ENCODE assay signal across 8 cellular contexts in the genomic region with DNA sequence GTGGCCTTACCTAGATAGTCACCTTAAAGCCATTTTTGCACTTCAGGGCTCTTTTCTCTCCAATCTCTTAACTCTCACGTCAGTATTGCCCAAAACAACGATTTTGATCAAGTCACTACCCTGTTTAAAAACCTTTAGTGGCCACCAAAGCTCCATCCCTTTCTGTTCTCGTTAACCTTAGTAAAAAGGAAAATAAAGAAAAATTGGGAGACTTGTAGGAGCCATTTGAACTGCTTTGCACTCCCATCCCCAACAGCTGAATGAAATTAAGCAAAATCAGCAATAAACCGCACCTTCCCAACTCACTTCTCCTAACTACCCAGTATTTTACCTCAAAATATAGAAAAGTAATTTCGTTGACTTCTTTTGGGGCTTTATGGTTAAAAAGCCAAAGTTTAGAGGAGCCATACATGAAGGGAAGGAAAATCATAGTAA.
DNase-seq lines count a peak whose midpoint lies in the region; ATAC-seq lines count a peak whose summit lies in the region.

No MANE protein-coding gene starts in this region.

- H3K27me3 ChIP-seq in HUES6 (ENCODE audit: control insufficient read depth, insufficient read depth, low read length) = no peaks in the 10 kb centered on the region

- peaks cover 23% of the 10 kb centered on the region for H3K4me1 ChIP-seq in HUES6 (ENCODE audit: control insufficient read depth, insufficient read depth, low read length)

- H3K9me3 ChIP-seq in HUES6 (ENCODE audit: control insufficient read depth, insufficient read depth, low read depth, low read length) (no peaks in the 10 kb centered on the region), iPS-18c (ENCODE audit: control insufficient read depth, insufficient read depth, low read length) (no peaks in the 10 kb centered on the region)

- H3K4me1 Mint-ChIP-seq in activated naive CD8-positive, alpha-beta T cell (ENCODE audit: low read depth) = peaks cover 37% of the 10 kb centered on the region
- H3K4me1 Mint-ChIP-seq in stimulated activated naive B cell treated with anti-CD40 and anti-IgM and Interleukin-4, amounts not matched to agents 10 μg/mL and 1 μg/mL and 100 μg/mL, for 72 hours = peaks cover 11 to 37% of the 10 kb centered on the region in 2 donors

- H3K4me3 Mint-ChIP-seq in activated naive CD8-positive, alpha-beta T cell = peak overlapping the region; percentile 90
- peak overlapping the region; percentile 82 to 84 for H3K4me3 Mint-ChIP-seq in stimulated activated naive B cell treated with anti-CD40 and anti-IgM and Interleukin-4, amounts not matched to agents 10 μg/mL and 1 μg/mL and 100 μg/mL, for 72 hours

- H3K27me3 Mint-ChIP-seq in activated naive CD8-positive, alpha-beta T cell = no peaks in the 10 kb centered on the region
- no peaks in the 10 kb centered on the region for H3K27me3 Mint-ChIP-seq in stimulated activated naive B cell treated with anti-CD40 and anti-IgM and Interleukin-4, amounts not matched to agents 10 μg/mL and 1 μg/mL and 100 μg/mL, for 72 hours

- no peaks in the 10 kb centered on the region for H3K36me3 ChIP-seq in HUES6 (ENCODE audit: control insufficient read depth, insufficient read depth, low read length)

- H3K36me3 Mint-ChIP-seq in activated naive CD8-positive, alpha-beta T cell = no peaks in the 10 kb centered on the region
- no peaks in the 10 kb centered on the region for H3K36me3 Mint-ChIP-seq in stimulated activated naive B cell treated with anti-CD40 and anti-IgM and Interleukin-4, amounts not matched to agents 10 μg/mL and 1 μg/mL and 100 μg/mL, for 72 hours

- H3K27ac ChIP-seq in HUES6 (ENCODE audit: low read depth, low read length) = no peak overlapping the region

- DNase-seq in stimulated activated naive B cell treated with anti-CD40 and anti-IgM and Interleukin-4, amounts not matched to agents 10 μg/mL and 1 μg/mL and 100 μg/mL, for 72 hours = no peak
- DNase-seq in DMS53 (lab: John Stamatoyannopoulos, UW) (no peak), SHP77 (lab: John Stamatoyannopoulos, UW) (no peak)

- no peak for ATAC-seq in stimulated activated naive B cell treated with anti-CD40 and anti-IgM and Interleukin-4, amounts not matched to agents 10 μg/mL and 1 μg/mL and 100 μg/mL, for 72 hours (replicated peaks)
- no peak for ATAC-seq in HG02610 (IDR thresholded peaks at IDR 0.05; ENCODE audit: unreplicated experiment)
- no peak for ATAC-seq in GM19351 (IDR thresholded peaks at IDR 0.05; ENCODE audit: unreplicated experiment)

- peak overlapping the region; percentile 100 for H3K4me3 ChIP-seq in HUES6 (ENCODE audit: low read depth, low read length)
- H3K4me3 ChIP-seq in iPS-18c (ENCODE audit: insufficient read depth, low read depth, low read length) = peak overlapping the region; percentile 86

- no peaks in the 10 kb centered on the region for H3K9me3 Mint-ChIP-seq in activated naive CD8-positive, alpha-beta T cell (ENCODE audit: low read depth)
- no peaks in the 10 kb centered on the region for H3K9me3 Mint-ChIP-seq in stimulated activated naive B cell treated with anti-CD40 and anti-IgM and Interleukin-4, amounts not matched to agents 10 μg/mL and 1 μg/mL and 100 μg/mL, for 72 hours

- H3K27ac Mint-ChIP-seq in activated naive CD8-positive, alpha-beta T cell = peak overlapping the region; percentile 94
- peak overlapping the region; percentile 94 for H3K27ac Mint-ChIP-seq in stimulated activated naive B cell treated with anti-CD40 and anti-IgM and Interleukin-4, amounts not matched to agents 10 μg/mL and 1 μg/mL and 100 μg/mL, for 72 hours

- peak overlapping the region; percentile 95 for H3K9ac ChIP-seq in HUES6 (ENCODE audit: low read length)
